10 cellular contexts compared by ENCODE assay signal in genomic region chr4:118981171-118981838, GRCh38.
DNase-seq lines count a peak whose midpoint lies in the region; ATAC-seq, FAIRE-seq and TF ChIP-seq lines count a peak whose summit lies in the region.
"Had no signal": no experiment of that assay in that cellular context is flagged by ENCODE, and none has a peak within 500 bp of the region (broad histone marks: within the 10 kb centered on the region; RNA-seq: fewer than 3 reads in every experiment).

No MANE protein-coding gene starts in this region.

- TF ChIP-seq EP300 in stomach (IDR thresholded peaks at IDR 0.05) = no peak

- FAIRE-seq in small intestine (lab: Jason Lieb, UNC) = no peak

- ATAC-seq in right cardiac atrium = peak in 1 of 2 donors; percentile 21

- WGBS in right cardiac atrium = 51% methylated on average over 6 of the region's 6 CpGs
- 41 to 52% (median 46%) methylated on average over 6 of the region's 6 CpGs for WGBS in stomach, 5 donors
- WGBS in small intestine, 3 donors = 62 to 65% (median 62%) methylated on average over 6 of the region's 6 CpGs

- TF ChIP-seq POLR2A in stomach (IDR thresholded peaks at IDR 0.05) = no peak

- H3K9me3 ChIP-seq in right cardiac atrium (ENCODE audit: control insufficient read depth, low read length) = no peaks in the 10 kb centered on the region
- H3K9me3 ChIP-seq in stomach = no peaks in the 10 kb centered on the region
- no peaks in the 10 kb centered on the region for H3K9me3 ChIP-seq in small intestine (ENCODE audit: control insufficient read depth, low read depth)

- peak; percentile 48 for DNase-seq in HCEC 1CT
- DNase-seq in T1000 (lab: John Stamatoyannopoulos, UW) = peak; percentile 68
- no peak for DNase-seq in right cardiac atrium
- DNase-seq in stomach = no peak
- no peak for DNase-seq in small intestine
- no peak for DNase-seq in stimulated activated CD4-positive, alpha-beta T cell treated with anti-CD3 and anti-CD28 coated beads, Interleukin-4, amount 100 ng/mL, for 1 hour
- no peak for DNase-seq in LoVo (ENCODE audit: low spot score)
- DNase-seq in NCI-H345 treated with DMSO at 0.1 percent for 48 hours (lab: John Stamatoyannopoulos, UW; ENCODE audit: unreplicated experiment) = no peak
- DNase-seq: cerebellar nuclear complex had no signal

- intact Hi-C loops in right cardiac atrium (cut with DNase I) (loop anchor here (5.0 kb wide), 5 partner anchors 51 to 316 kb away; no protein-coding TSS in a partner anchor), stomach (cut with DNase I; ENCODE audit: low total_unique reads) (loop anchor here (10.0 kb wide), 1 partner anchor 303 kb away; no protein-coding TSS in a partner anchor)

- H3K27ac ChIP-seq in right cardiac atrium (ENCODE audit: low read length) (peak overlapping the region; percentile 40), stomach (peak overlapping the region in 4 of 5 donors; percentile 35 to 89 (median 64)), small intestine (ENCODE audit: low read depth in 1 of 2, low read length in 1 of 2) (no peak overlapping the region)

- no peaks in the 10 kb centered on the region for H3K36me3 ChIP-seq in stomach
- H3K36me3 ChIP-seq in small intestine (ENCODE audit: control insufficient read depth in 2 of 2, insufficient read depth in 2 of 2, low read length in 2 of 2) = no peaks in the 10 kb centered on the region

- H3K4me1 ChIP-seq in right cardiac atrium (ENCODE audit: control insufficient read depth, insufficient read depth, low read length) (peaks cover 14% of the 10 kb centered on the region), stomach (peaks cover 0 to 41% (median 18%) of the 10 kb centered on the region in 4 donors), small intestine (ENCODE audit: control insufficient read depth in 2 of 2, insufficient read depth in 1 of 2, low read depth in 1 of 2, low read length in 1 of 2) (no peaks in the 10 kb centered on the region)

- H3K27me3 ChIP-seq in right cardiac atrium (ENCODE audit: control insufficient read depth, insufficient read depth) = no peaks in the 10 kb centered on the region
- H3K27me3 ChIP-seq in stomach = no peaks in the 10 kb centered on the region
- no peaks in the 10 kb centered on the region for H3K27me3 ChIP-seq in small intestine (ENCODE audit: control insufficient read depth in 2 of 2, insufficient read depth in 2 of 2, low read length in 2 of 2)

- no peak overlapping the region for H3K4me3 ChIP-seq in right cardiac atrium (ENCODE audit: low read length)
- no peak overlapping the region for H3K4me3 ChIP-seq in stomach
- no peak overlapping the region for H3K4me3 ChIP-seq in small intestine (ENCODE audit: low read depth in 1 of 2, low read length in 2 of 2)
- H3K4me3 ChIP-seq: GM12878 had no signal

- no peak for TF ChIP-seq CTCF in stomach (IDR thresholded peaks at IDR 0.05)

Comparison
In these comparisons a context has a peak if more than half of its experiments do, and no peak if none do; other contexts are left out.
1. DNase-seq: peak in HCEC 1CT (single experiment) and T1000 (single experiment); none in right cardiac atrium (0 of 3), stomach (single experiment), small intestine (single experiment), stimulated activated CD4-positive, alpha-beta T cell treated with anti-CD3 and anti-CD28 coated beads, Interleukin-4, amount 100 ng/mL, for 1 hour (single experiment), LoVo (single experiment) and NCI-H345 treated with DMSO at 0.1 percent for 48 hours (single experiment).
2. H3K27ac ChIP-seq: peak in right cardiac atrium (single experiment) and stomach (4 of 5); none in small intestine (0 of 2).